ENCODE assay signal across 18 cellular contexts in genomic region chr15:90619468-90619867, GRCh38.
DNase-seq lines count a peak whose midpoint lies in the region; ATAC-seq and TF ChIP-seq lines count a peak whose summit lies in the region.
"Had no signal": no experiment of that assay in that cellular context is flagged by ENCODE, and none has a peak within 500 bp of the region (broad histone marks: within the 10 kb centered on the region; RNA-seq: fewer than 3 reads in every experiment).

No MANE protein-coding gene starts in this region.

- DNase-seq in left ventricle myocardium inferior (no peak), Right ventricle myocardium superior (no peak), D341Med (ENCODE audit: low spot score) (no peak)
- no peak for DNase-seq in activated naive CD8-positive, alpha-beta T cell treated with anti-CD3 and anti-CD28 coated beads, Interleukin-2, amount 10 ng/mL, durations not matched to agents 7 days and 5 days
- DNase-seq in stimulated activated naive B cell treated with anti-CD40 and anti-IgM and Interleukin-4, amounts not matched to agents 10 μg/mL and 1 μg/mL and 100 μg/mL, for 72 hours, result no peak
- DNase-seq: activated CD4-positive, CD25-positive, alpha-beta regulatory T cell treated with anti-CD3 and anti-CD28 coated beads, Interleukin-2, amount 50 U/mL, for 72 hours; COR-L47; NCI-H1417; NCI-H2171 treated with DMSO at 0.1 percent for 48 hours; NCI-H69; PC-9; T-helper 9 cell had no signal

- H3K27me3 ChIP-seq in left ventricle myocardium inferior (ENCODE audit: low read depth) (no peaks in the 10 kb centered on the region), OCI-LY3 (ENCODE audit: low read depth, low read length) (no peaks in the 10 kb centered on the region)
- H3K27me3 ChIP-seq: SJSA1, suprapubic skin had no signal

- no peaks in the 10 kb centered on the region for H3K9me3 Mint-ChIP-seq in activated naive CD8-positive, alpha-beta T cell treated with anti-CD3 and anti-CD28 coated beads, Interleukin-2, amount 10 ng/mL, durations not matched to agents 7 days and 5 days
- H3K9me3 Mint-ChIP-seq in stimulated activated naive B cell treated with anti-CD40 and anti-IgM and Interleukin-4, amounts not matched to agents 10 μg/mL and 1 μg/mL and 100 μg/mL, for 72 hours, result no peaks in the 10 kb centered on the region
- H3K9me3 Mint-ChIP-seq: dendritic cell treated with granulocyte-macrophage colony-stimulating factor and Interleukin-4, amounts not matched to agents 40 ng/mL and 50 ng/mL, for 4 days had no signal

- H3K36me3 Mint-ChIP-seq in activated naive CD8-positive, alpha-beta T cell treated with anti-CD3 and anti-CD28 coated beads, Interleukin-2, amount 10 ng/mL, durations not matched to agents 7 days and 5 days, result peaks cover 30% of the 10 kb centered on the region
- H3K36me3 Mint-ChIP-seq in stimulated activated naive B cell treated with anti-CD40 and anti-IgM and Interleukin-4, amounts not matched to agents 10 μg/mL and 1 μg/mL and 100 μg/mL, for 72 hours, result peaks cover 18 to 24% of the 10 kb centered on the region in 2 donors

- peaks cover 74% of the 10 kb centered on the region for H3K36me3 ChIP-seq in left ventricle myocardium inferior
- H3K36me3 ChIP-seq in OCI-LY3 (replicated peaks; ENCODE audit: low read depth, low read length), result peaks cover 4% of the 10 kb centered on the region

- H3K9ac ChIP-seq in OCI-LY3 (ENCODE audit: low read length), result peak overlapping the region; percentile 48

- H3K4me3 ChIP-seq in left ventricle myocardium inferior, result no peak overlapping the region
- H3K4me3 ChIP-seq in OCI-LY3 (ENCODE audit: low read length), result peak overlapping the region; percentile 65
- H3K4me3 ChIP-seq: PC-9, SJSA1, suprapubic skin had no signal

- H3K27ac ChIP-seq in left ventricle myocardium inferior (replicated peaks) (peak overlapping the region; percentile 50), OCI-LY3 (ENCODE audit: low read length) (peak overlapping the region; percentile 64)
- H3K27ac ChIP-seq: PC-9, SJSA1, suprapubic skin had no signal

- H3K79me2 ChIP-seq in OCI-LY3 (ENCODE audit: low read length), result no peaks in the 10 kb centered on the region

- TF ChIP-seq CTCF in left ventricle myocardium inferior (IDR thresholded peaks at IDR 0.05; ENCODE audit: borderline replicate concordance) (no peak), OCI-LY3 (IDR thresholded peaks at IDR 0.05; ENCODE audit: low read depth, low read length) (peak; percentile 57)

- intact Hi-C loops in left ventricle myocardium inferior (cut with micrococcal nuclease), result no loop called here
- intact Hi-C loops in Right ventricle myocardium superior (cut with DNase I), result loop anchor here (10.0 kb wide), 1 partner anchor 305 kb away; no protein-coding TSS in a partner anchor

- H3K9me3 ChIP-seq in left ventricle myocardium inferior (replicated peaks) (no peaks in the 10 kb centered on the region), OCI-LY3 (ENCODE audit: insufficient read depth, low read length) (no peaks in the 10 kb centered on the region)
- H3K9me3 ChIP-seq: SJSA1, suprapubic skin had no signal

- peaks cover 19% of the 10 kb centered on the region for H3K4me1 Mint-ChIP-seq in activated naive CD8-positive, alpha-beta T cell treated with anti-CD3 and anti-CD28 coated beads, Interleukin-2, amount 10 ng/mL, durations not matched to agents 7 days and 5 days
- peaks cover 19 to 20% of the 10 kb centered on the region in 2 donors for H3K4me1 Mint-ChIP-seq in stimulated activated naive B cell treated with anti-CD40 and anti-IgM and Interleukin-4, amounts not matched to agents 10 μg/mL and 1 μg/mL and 100 μg/mL, for 72 hours

- ATAC-seq in Right ventricle myocardium superior (ENCODE audit: poor library complexity) (no peak), HG03460 (IDR thresholded peaks at IDR 0.05; ENCODE audit: unreplicated experiment) (no peak), GM21390 (IDR thresholded peaks at IDR 0.05; ENCODE audit: unreplicated experiment) (no peak)
- ATAC-seq in activated naive CD8-positive, alpha-beta T cell treated with anti-CD3 and anti-CD28 coated beads, Interleukin-2, amount 10 ng/mL, durations not matched to agents 7 days and 5 days (ENCODE audit: low read depth), result no peak
- ATAC-seq in stimulated activated naive B cell treated with anti-CD40 and anti-IgM and Interleukin-4, amounts not matched to agents 10 μg/mL and 1 μg/mL and 100 μg/mL, for 72 hours (replicated peaks), result no peak

- no peaks in the 10 kb centered on the region for H3K27me3 Mint-ChIP-seq in activated naive CD8-positive, alpha-beta T cell treated with anti-CD3 and anti-CD28 coated beads, Interleukin-2, amount 10 ng/mL, durations not matched to agents 7 days and 5 days
- no peaks in the 10 kb centered on the region for H3K27me3 Mint-ChIP-seq in stimulated activated naive B cell treated with anti-CD40 and anti-IgM and Interleukin-4, amounts not matched to agents 10 μg/mL and 1 μg/mL and 100 μg/mL, for 72 hours
- H3K27me3 Mint-ChIP-seq: dendritic cell treated with granulocyte-macrophage colony-stimulating factor and Interleukin-4, amounts not matched to agents 40 ng/mL and 50 ng/mL, for 4 days had no signal

- no peaks in the 10 kb centered on the region for H4K20me1 ChIP-seq in OCI-LY3 (ENCODE audit: insufficient read depth, low read length)

- H3K4me1 ChIP-seq in left ventricle myocardium inferior, result peaks cover 18% of the 10 kb centered on the region
- peaks cover 34% of the 10 kb centered on the region for H3K4me1 ChIP-seq in OCI-LY3 (ENCODE audit: low read length)
- H3K4me1 ChIP-seq: SJSA1 had no signal

- POLR2A ChIA-PET in activated naive CD8-positive, alpha-beta T cell treated with anti-CD3 and anti-CD28 coated beads, Interleukin-2, amount 10 ng/mL, durations not matched to agents 7 days and 5 days (lab: Charles Lee), result interaction anchor here (2.0 kb wide), 1 partner anchor 109 kb away, joined by 7 read pairs; no protein-coding TSS in a partner anchor

- H3K4me2 ChIP-seq in OCI-LY3 (ENCODE audit: low read length), result peak overlapping the region; percentile 89
- H3K4me2 ChIP-seq: PC-9 had no signal

- H2AFZ ChIP-seq in OCI-LY3 (ENCODE audit: low read depth, low read length), result peak overlapping the region; percentile 20; the same call in 1 of the 2 replicates
- H2AFZ ChIP-seq: PC-9 had no signal

- H3K4me3 Mint-ChIP-seq in activated naive CD8-positive, alpha-beta T cell treated with anti-CD3 and anti-CD28 coated beads, Interleukin-2, amount 10 ng/mL, durations not matched to agents 7 days and 5 days, result no peak overlapping the region
- H3K4me3 Mint-ChIP-seq in stimulated activated naive B cell treated with anti-CD40 and anti-IgM and Interleukin-4, amounts not matched to agents 10 μg/mL and 1 μg/mL and 100 μg/mL, for 72 hours, result no peak overlapping the region
- H3K4me3 Mint-ChIP-seq: dendritic cell treated with granulocyte-macrophage colony-stimulating factor and Interleukin-4, amounts not matched to agents 40 ng/mL and 50 ng/mL, for 4 days had no signal

- H3K27ac Mint-ChIP-seq in activated naive CD8-positive, alpha-beta T cell treated with anti-CD3 and anti-CD28 coated beads, Interleukin-2, amount 10 ng/mL, durations not matched to agents 7 days and 5 days, result peak overlapping the region; percentile 84
- peak overlapping the region; percentile 86 for H3K27ac Mint-ChIP-seq in stimulated activated naive B cell treated with anti-CD40 and anti-IgM and Interleukin-4, amounts not matched to agents 10 μg/mL and 1 μg/mL and 100 μg/mL, for 72 hours
- H3K27ac Mint-ChIP-seq: dendritic cell treated with granulocyte-macrophage colony-stimulating factor and Interleukin-4, amounts not matched to agents 40 ng/mL and 50 ng/mL, for 4 days had no signal
